Comparison of ENCODE assay signal across 19 cellular contexts in genomic region chr10:58773351-58773750, GRCh38.
"Had no signal": no experiment of that assay in that cellular context is flagged by ENCODE, and none has a peak within 500 bp of the region (broad histone marks: within the 10 kb centered on the region; RNA-seq: fewer than 3 reads in every experiment).

No MANE protein-coding gene starts in this region.

- H3K36me3 ChIP-seq: brain microvascular endothelial cell, tibial artery, vagina had no signal

- H3K9me3 Mint-ChIP-seq: activated CD4-positive, alpha-beta T cell treated with anti-CD3 and anti-CD28 coated beads, Interleukin-2, amount 10 ng/mL, durations not matched to agents 7 days and 5 days; activated naive CD8-positive, alpha-beta T cell treated with anti-CD3 and anti-CD28 coated beads, Interleukin-2, amount 10 ng/mL, durations not matched to agents 7 days and 5 days; dendritic cell treated with granulocyte-macrophage colony-stimulating factor and Interleukin-4, amounts not matched to agents 40 ng/mL and 50 ng/mL, for 4 days; mesothelial cell of epicardium; neural crest cell; T-helper 2 cell treated with Interferon-gamma antibody and Interleukin-4, amounts not matched to agents 5 μg/mL and 100 μg/mL, for 36 hours had no signal

- H3K4me1 Mint-ChIP-seq: activated CD4-positive, alpha-beta T cell treated with anti-CD3 and anti-CD28 coated beads, Interleukin-2, amount 10 ng/mL, durations not matched to agents 7 days and 5 days; activated naive CD8-positive, alpha-beta T cell treated with anti-CD3 and anti-CD28 coated beads, Interleukin-2, amount 10 ng/mL, durations not matched to agents 7 days and 5 days; neural crest cell had no signal

- H3K27me3 Mint-ChIP-seq: activated CD4-positive, alpha-beta T cell treated with anti-CD3 and anti-CD28 coated beads, Interleukin-2, amount 10 ng/mL, durations not matched to agents 7 days and 5 days; dendritic cell treated with granulocyte-macrophage colony-stimulating factor and Interleukin-4, amounts not matched to agents 40 ng/mL and 50 ng/mL, for 4 days had no signal

- H3K4me3 ChIP-seq: tibial artery, vagina had no signal

- H3K27ac ChIP-seq: brain microvascular endothelial cell, tibial artery, vagina had no signal

- H3K36me3 Mint-ChIP-seq: activated naive CD8-positive, alpha-beta T cell treated with anti-CD3 and anti-CD28 coated beads, Interleukin-2, amount 10 ng/mL, durations not matched to agents 7 days and 5 days; mesothelial cell of epicardium had no signal

- DNase-seq: activated CD4-positive, alpha-beta T cell treated with anti-CD3 and anti-CD28 coated beads, Interleukin-2, amount 10 ng/mL, durations not matched to agents 7 days and 5 days; activated CD4-positive, CD25-positive, alpha-beta regulatory T cell; activated CD8-positive, alpha-beta memory T cell treated with anti-CD3 and anti-CD28 coated beads for 24 hours; activated gamma-delta T cell treated with Interleukin-2 at 50 U/mL for 16 hours; activated naive CD8-positive, alpha-beta T cell treated with anti-CD3 and anti-CD28 coated beads, Interleukin-2, amount 10 ng/mL, durations not matched to agents 7 days and 5 days; anterior cingulate cortex; brain microvascular endothelial cell; cerebellar nuclear complex; effector memory CD4-positive, alpha-beta T cell; retina; small intestine; stimulated activated CD4-positive, alpha-beta T cell treated with anti-CD3 and anti-CD28 coated beads, Interleukin-4, amount 100 ng/mL, for 24 hours; stimulated activated naive CD4-positive, alpha-beta T cell; tibial artery had no signal

- H3K27ac Mint-ChIP-seq: activated CD4-positive, alpha-beta T cell treated with anti-CD3 and anti-CD28 coated beads, Interleukin-2, amount 10 ng/mL, durations not matched to agents 7 days and 5 days; activated naive CD8-positive, alpha-beta T cell treated with anti-CD3 and anti-CD28 coated beads, Interleukin-2, amount 10 ng/mL, durations not matched to agents 7 days and 5 days; dendritic cell treated with granulocyte-macrophage colony-stimulating factor and Interleukin-4, amounts not matched to agents 40 ng/mL and 50 ng/mL, for 4 days; mesothelial cell of epicardium; T-helper 2 cell treated with Interferon-gamma antibody and Interleukin-4, amounts not matched to agents 5 μg/mL and 100 μg/mL, for 36 hours had no signal

- H3K9me3 ChIP-seq: tibial artery, vagina had no signal

- H3K27me3 ChIP-seq: brain microvascular endothelial cell, tibial artery, vagina had no signal

- H3K4me3 Mint-ChIP-seq: activated CD4-positive, alpha-beta T cell treated with anti-CD3 and anti-CD28 coated beads, Interleukin-2, amount 10 ng/mL, durations not matched to agents 7 days and 5 days; activated naive CD8-positive, alpha-beta T cell treated with anti-CD3 and anti-CD28 coated beads, Interleukin-2, amount 10 ng/mL, durations not matched to agents 7 days and 5 days; dendritic cell treated with granulocyte-macrophage colony-stimulating factor and Interleukin-4, amounts not matched to agents 40 ng/mL and 50 ng/mL, for 4 days; mesothelial cell of epicardium; neural crest cell; T-helper 2 cell treated with Interferon-gamma antibody and Interleukin-4, amounts not matched to agents 5 μg/mL and 100 μg/mL, for 36 hours had no signal
